Comparison of ENCODE assay signal across 23 cellular contexts in genomic region chr22:19018256-19018655, GRCh38.
"Had no signal": no experiment of that assay in that cellular context is flagged by ENCODE, and none has a peak within 500 bp of the region (broad histone marks: within the 10 kb centered on the region; RNA-seq: fewer than 3 reads in every experiment).

No MANE protein-coding gene starts in this region.

- ATAC-seq: effector memory CD8-positive, alpha-beta T cell; esophagus mucosa; gastrocnemius medialis; heart right ventricle; left cardiac atrium; left lung; left ventricle myocardium superior; lower lobe of right lung had no signal

- H3K4me1 ChIP-seq: colonic mucosa, esophagus squamous epithelium, gastrocnemius medialis, heart right ventricle, left lung, lower lobe of right lung had no signal

- H3K36me3 ChIP-seq: colonic mucosa, esophagus squamous epithelium, gastrocnemius medialis, heart right ventricle, left lung, lower lobe of right lung had no signal

- H3K27me3 ChIP-seq: colonic mucosa had no signal

- H3K4me3 ChIP-seq: colonic mucosa, esophagus squamous epithelium, gastrocnemius medialis, heart right ventricle, left lung, lower lobe of right lung had no signal

- H3K27ac ChIP-seq: colonic mucosa, epithelial cell of prostate, esophagus squamous epithelium, gastrocnemius medialis, heart right ventricle, left lung, lower lobe of right lung had no signal

- H3K9me3 ChIP-seq: colonic mucosa, esophagus squamous epithelium, gastrocnemius medialis, heart right ventricle, left lung, lower lobe of right lung had no signal

- DNase-seq: colonic mucosa; cortex of kidney; effector CD8-positive, alpha-beta T cell; effector memory CD8-positive, alpha-beta T cell; erythroblast; esophagus squamous epithelium; foreskin fibroblast; foreskin melanocyte; gastrocnemius medialis; glutamatergic neuron; heart right ventricle; hippocampal formation; left cardiac atrium; left ventricle myocardium superior; lower lobe of right lung; mesenchymal stem cell; midbrain had no signal

- FAIRE-seq: endometrium, islet of Langerhans, keratinocyte had no signal
